27 cellular contexts compared by ENCODE assay signal in the genomic region with DNA sequence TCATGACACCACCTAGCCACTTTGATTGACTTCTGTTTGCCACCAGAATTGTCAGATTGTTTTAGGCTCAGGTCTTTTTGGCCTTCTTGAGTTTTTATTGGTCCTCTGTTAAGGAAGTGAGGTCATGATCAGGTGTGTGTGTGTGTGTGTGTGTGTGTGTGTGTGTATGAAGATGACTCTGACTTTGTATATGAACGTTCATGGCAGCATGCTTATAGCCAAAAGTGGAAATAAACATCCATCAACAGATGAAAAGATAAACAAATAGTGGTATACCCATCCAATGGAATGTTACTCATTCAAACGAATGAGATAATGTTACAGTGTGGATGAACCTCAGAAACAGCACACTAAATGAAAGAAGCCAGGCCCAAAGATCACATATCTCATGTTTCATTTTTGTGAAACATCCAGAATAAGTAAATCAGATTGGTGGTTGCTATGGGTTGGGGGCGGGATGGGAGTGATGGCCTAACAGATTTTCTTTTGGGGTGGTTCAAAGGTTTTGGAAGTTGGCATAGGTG.
"Had no signal": no experiment of that assay in that cellular context is flagged by ENCODE, and none has a peak within 500 bp of the region (broad histone marks: within the 10 kb centered on the region; RNA-seq: fewer than 3 reads in every experiment).

No MANE protein-coding gene starts in this region.

- DNase-seq: activated CD4-positive, alpha-beta T cell treated with anti-CD3 and anti-CD28 coated beads, Interleukin-2, amount 10 ng/mL, durations not matched to agents 7 days and 5 days; activated CD4-positive, alpha-beta T cell treated with anti-CD3 and anti-CD28 coated beads, Interleukin-2, amount 50 U/mL, for 48 hours; activated CD8-positive, alpha-beta memory T cell treated with anti-CD3 and anti-CD28 coated beads, Interleukin-2, amount 50 U/mL, for 4 hours; activated gamma-delta T cell; activated naive CD4-positive, alpha-beta T cell treated with Interleukin-2 at 50 U/mL for 16 hours; activated naive CD8-positive, alpha-beta T cell treated with anti-CD3 and anti-CD28 coated beads, Interleukin-2, amount 10 ng/mL, durations not matched to agents 7 days and 5 days; activated T-cell treated with anti-CD3 and anti-CD28 coated beads for 4 hours; activated T-cell treated with anti-CD3 and anti-CD28 coated beads, Interleukin-2, amount 50 U/mL, for 48 hours; amygdala; body of pancreas; Karpas-422; MM.1S; MV-4-11; NCI-H1092; NCI-H1436 treated with DMSO at 0.1 percent for 48 hours; NCI-H1694 treated with DMSO at 0.1 percent for 48 hours; NCI-H2029; NCI-H345; NCI-H524 treated with DMSO at 0.1 percent for 48 hours; Peyer's patch; RPMI8226; SHP77 treated with DMSO at 0.1 percent for 48 hours; SK-N-SH had no signal

- H3K9me3 ChIP-seq: ascending aorta, body of pancreas, breast epithelium, Peyer's patch, SJSA1, SK-N-SH had no signal

- H3K27ac ChIP-seq: ascending aorta, body of pancreas, breast epithelium, Peyer's patch, SJSA1 had no signal

- ATAC-seq: activated T-helper 17 cell treated with anti-CD3 and anti-CD28 coated beads, Interleukin-2, amount 50 U/mL, for 72 hours; body of pancreas had no signal

- H3K4me2 ChIP-seq: SK-N-SH had no signal

- H3K36me3 ChIP-seq: ascending aorta, breast epithelium, Peyer's patch, SJSA1 had no signal

- H3K9ac ChIP-seq: SK-N-SH had no signal

- H3K27me3 ChIP-seq: ascending aorta, body of pancreas, breast epithelium, Peyer's patch, SJSA1 had no signal

- H3K4me1 ChIP-seq: ascending aorta, body of pancreas, breast epithelium, Peyer's patch had no signal

- H3K4me3 ChIP-seq: ascending aorta, body of pancreas, breast epithelium, Peyer's patch, SJSA1 had no signal
